ENCODE assay signal across 7 cellular contexts in genomic region chr3:163306405-163306804, GRCh38.
"Had no signal": no experiment of that assay in that cellular context is flagged by ENCODE, and none has a peak within 500 bp of the region (broad histone marks: within the 10 kb centered on the region; RNA-seq: fewer than 3 reads in every experiment).

No MANE protein-coding gene starts in this region.

- FAIRE-seq: GM12878, GM12891, GM12892, GM18507, GM19239 had no signal

- DNase-seq: GDM1, GF-D8 had no signal

- H3K4me3 ChIP-seq: GM12878 had no signal

- ATAC-seq: GM12878 had no signal
